In the genomic region with DNA sequence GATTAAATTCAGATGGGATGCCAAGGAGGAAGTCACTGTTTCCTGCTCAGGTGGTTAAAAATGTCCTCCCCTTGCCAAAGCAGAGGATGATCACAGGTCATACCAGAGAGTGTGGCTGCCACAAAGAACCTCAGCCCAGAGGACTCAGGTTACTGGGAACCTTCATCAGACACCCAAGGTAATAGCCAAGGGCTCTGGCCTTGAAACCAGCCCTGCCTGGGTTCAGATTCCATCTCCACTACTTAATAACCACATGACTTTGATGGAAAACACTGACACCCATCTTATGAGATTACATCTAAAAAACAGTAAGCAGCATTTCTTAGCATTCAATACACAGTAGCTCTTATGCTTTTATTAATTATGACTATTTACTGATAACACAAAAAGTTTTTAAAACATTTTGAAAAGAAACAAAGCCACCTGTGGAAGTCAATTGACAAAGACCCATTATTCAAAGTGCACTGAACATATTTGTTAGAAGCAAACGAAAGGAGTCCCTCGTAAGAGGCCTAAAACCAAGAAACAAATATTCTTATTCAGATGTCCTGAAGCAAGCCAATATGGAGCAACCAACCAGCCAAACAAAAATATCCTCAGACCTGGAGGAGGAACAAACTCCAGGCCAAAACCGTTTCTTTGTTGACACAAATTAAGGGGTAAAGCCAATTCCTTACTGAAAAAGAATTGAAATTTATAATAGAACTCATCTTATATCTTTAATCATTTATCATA, we compare ENCODE assay signal across 1 cellular context.
TF ChIP-seq lines count a peak whose summit lies in the region.

No MANE protein-coding gene starts in this region.

TF ChIP-seq in H1, 55 proteins besides CTCF, POLR2A, EP300 and RAD21:
- TF ChIP-seq TAF7 (optimal IDR thresholded peaks at IDR 0.05; ENCODE audit: borderline replicate concordance, low read depth, low read length) (no peak), HDAC2 (IDR thresholded peaks at IDR 0.05; ENCODE audit: borderline replicate concordance in 1 of 2, low read depth in 2 of 2, low read length in 2 of 2) (no peak), SP2 (IDR thresholded peaks at IDR 0.05; ENCODE audit: low read length) (no peak), KDM5A (IDR thresholded peaks at IDR 0.05; ENCODE audit: low read length) (no peak), ZNF274 (IDR thresholded peaks at IDR 0.05; ENCODE audit: borderline replicate concordance, extremely low read depth, low read length) (no peak), RNF2 (IDR thresholded peaks at IDR 0.05; ENCODE audit: borderline replicate concordance, low read depth, low read length, missing control alignments, poor library complexity, severe bottlenecking) (no peak), SP1 (IDR thresholded peaks at IDR 0.05; ENCODE audit: low read depth, low read length) (no peak), BACH1 (IDR thresholded peaks at IDR 0.05; ENCODE audit: low read length) (no peak)
- TF ChIP-seq, protein P1, sequence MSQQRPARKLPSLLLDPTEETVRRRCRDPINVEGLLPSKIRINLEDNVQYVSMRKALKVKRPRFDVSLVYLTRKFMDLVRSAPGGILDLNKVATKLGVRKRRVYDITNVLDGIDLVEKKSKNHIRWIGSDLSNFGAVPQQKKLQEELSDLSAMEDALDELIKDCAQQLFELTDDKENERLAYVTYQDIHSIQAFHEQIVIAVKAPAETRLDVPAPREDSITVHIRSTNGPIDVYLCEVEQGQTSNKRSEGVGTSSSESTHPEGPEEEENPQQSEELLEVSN (IDR thresholded peaks at IDR 0.05), result no peak
